In the genomic region with DNA sequence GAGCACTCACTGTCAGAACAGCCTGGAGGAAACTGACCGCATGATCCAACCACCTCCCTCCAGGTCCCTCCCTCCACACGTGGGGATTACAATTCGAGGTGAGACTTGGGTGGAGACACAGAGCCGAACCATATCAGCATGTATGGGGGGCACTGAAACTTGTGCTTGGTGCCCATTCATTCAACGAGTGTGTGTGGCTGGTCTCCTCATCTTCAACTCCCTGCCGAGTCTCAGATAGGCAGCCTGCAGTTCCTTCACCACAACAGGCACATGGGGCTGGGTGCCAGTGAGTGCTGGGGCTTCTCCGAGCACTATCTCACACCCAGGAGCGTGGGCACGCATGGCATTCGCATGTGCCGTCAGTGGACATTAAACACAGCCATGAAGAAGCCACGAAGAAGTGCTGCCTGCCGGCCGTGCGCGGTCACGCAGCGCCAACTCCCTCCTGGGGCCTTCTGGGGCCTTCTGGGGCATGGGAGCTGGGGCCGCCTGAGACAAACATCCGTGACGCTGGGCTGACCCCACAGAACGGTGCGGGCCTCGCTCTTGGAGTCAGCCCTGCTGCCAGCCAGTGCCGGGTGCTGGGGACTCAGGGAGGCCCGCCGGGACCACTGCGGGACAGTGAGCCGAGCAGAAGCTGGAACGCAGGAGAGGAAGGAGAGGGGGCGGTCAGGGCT, we compare ENCODE assay signal across 1 cellular context.
TF ChIP-seq lines count a peak whose summit lies in the region.

No MANE protein-coding gene starts in this region.

TF ChIP-seq in HepG2, 621 proteins besides CTCF, POLR2A, EP300 and RAD21 (continued from another document and continues in another):
- TF ChIP-seq HIVEP1 (CRISPR knock-in tag; IDR thresholded peaks at IDR 0.05) = 0 out of 2 replicates have a peak, but pooled peaks have one; percentile 20
- no peak for TF ChIP-seq ZNF17 (CRISPR knock-in tag; IDR thresholded peaks at IDR 0.05)
- no peak for TF ChIP-seq ZNF674 (CRISPR knock-in tag; IDR thresholded peaks at IDR 0.05; ENCODE audit: low read depth)
- TF ChIP-seq SNRNP70 (IDR thresholded peaks at IDR 0.05; ENCODE audit: low read depth, low read length) = no peak
- TF ChIP-seq CAMTA2 (CRISPR knock-in tag; IDR thresholded peaks at IDR 0.05; ENCODE audit: borderline replicate concordance) = 0 out of 2 replicates have a peak, but pooled peaks have one; percentile 3
- TF ChIP-seq, protein P1, sequence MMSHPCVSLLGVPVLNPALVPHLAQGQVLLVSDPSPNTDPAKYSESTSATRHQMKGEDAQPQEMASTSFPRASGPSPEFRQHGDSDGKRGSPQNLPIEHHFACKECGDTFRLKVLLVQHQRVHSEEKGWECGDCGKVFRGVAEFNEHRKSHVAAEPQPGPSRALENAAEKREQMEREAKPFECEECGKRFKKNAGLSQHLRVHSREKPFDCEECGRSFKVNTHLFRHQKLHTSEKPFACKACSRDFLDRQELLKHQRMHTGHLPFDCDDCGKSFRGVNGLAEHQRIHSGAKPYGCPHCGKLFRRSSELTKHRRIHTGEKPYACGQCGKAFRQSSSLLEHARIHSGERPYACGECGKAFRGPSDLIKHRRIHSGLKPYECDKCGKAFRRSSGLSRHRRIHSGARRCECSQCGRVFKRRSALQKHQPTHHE (CRISPR knock-in tag; IDR thresholded peaks at IDR 0.05; ENCODE audit: borderline replicate concordance) = no peak
- TF ChIP-seq FOXC1 (CRISPR knock-in tag; IDR thresholded peaks at IDR 0.05; ENCODE audit: borderline replicate concordance) = no peak
- no peak for TF ChIP-seq ZNF776 (CRISPR knock-in tag; IDR thresholded peaks at IDR 0.05)
- no peak for TF ChIP-seq ERF (CRISPR knock-in tag; IDR thresholded peaks at IDR 0.05)
- no peak for TF ChIP-seq ZBTB21 (CRISPR knock-in tag; IDR thresholded peaks at IDR 0.05)
- TF ChIP-seq, protein P2, sequence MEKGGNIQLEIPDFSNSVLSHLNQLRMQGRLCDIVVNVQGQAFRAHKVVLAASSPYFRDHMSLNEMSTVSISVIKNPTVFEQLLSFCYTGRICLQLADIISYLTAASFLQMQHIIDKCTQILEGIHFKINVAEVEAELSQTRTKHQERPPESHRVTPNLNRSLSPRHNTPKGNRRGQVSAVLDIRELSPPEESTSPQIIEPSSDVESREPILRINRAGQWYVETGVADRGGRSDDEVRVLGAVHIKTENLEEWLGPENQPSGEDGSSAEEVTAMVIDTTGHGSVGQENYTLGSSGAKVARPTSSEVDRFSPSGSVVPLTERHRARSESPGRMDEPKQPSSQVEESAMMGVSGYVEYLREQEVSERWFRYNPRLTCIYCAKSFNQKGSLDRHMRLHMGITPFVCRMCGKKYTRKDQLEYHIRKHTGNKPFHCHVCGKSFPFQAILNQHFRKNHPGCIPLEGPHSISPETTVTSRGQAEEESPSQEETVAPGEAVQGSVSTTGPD (CRISPR knock-in tag; IDR thresholded peaks at IDR 0.05) = no peak
- 0 out of 2 replicates have a peak, but pooled peaks have one; percentile 4 for TF ChIP-seq MEIS1 (CRISPR knock-in tag; IDR thresholded peaks at IDR 0.05; ENCODE audit: borderline replicate concordance)
- no peak for TF ChIP-seq NR2F1 (CRISPR knock-in tag; IDR thresholded peaks at IDR 0.05)
- no peak for TF ChIP-seq ZNF143 (CRISPR knock-in tag; IDR thresholded peaks at IDR 0.05)
- no peak for TF ChIP-seq ZMYM4 (CRISPR knock-in tag; IDR thresholded peaks at IDR 0.05)
- no peak for TF ChIP-seq REST (IDR thresholded peaks at IDR 0.05; ENCODE audit: borderline replicate concordance in 1 of 2, low read depth in 1 of 2, low read length in 2 of 2)
- TF ChIP-seq, protein P3, sequence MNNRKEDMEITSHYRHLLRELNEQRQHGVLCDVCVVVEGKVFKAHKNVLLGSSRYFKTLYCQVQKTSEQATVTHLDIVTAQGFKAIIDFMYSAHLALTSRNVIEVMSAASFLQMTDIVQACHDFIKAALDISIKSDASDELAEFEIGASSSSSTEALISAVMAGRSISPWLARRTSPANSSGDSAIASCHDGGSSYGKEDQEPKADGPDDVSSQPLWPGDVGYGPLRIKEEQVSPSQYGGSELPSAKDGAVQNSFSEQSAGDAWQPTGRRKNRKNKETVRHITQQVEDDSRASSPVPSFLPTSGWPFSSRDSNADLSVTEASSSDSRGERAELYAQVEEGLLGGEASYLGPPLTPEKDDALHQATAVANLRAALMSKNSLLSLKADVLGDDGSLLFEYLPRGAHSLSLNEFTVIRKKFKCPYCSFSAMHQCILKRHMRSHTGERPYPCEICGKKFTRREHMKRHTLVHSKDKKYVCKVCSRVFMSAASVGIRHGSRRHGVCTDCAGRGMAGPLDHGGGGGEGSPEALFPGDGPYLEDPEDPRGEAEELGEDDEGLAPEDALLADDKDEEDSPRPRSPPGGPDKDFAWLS (CRISPR knock-in tag; IDR thresholded peaks at IDR 0.05; ENCODE audit: borderline replicate concordance) = no peak
- no peak for TF ChIP-seq TMF1 (CRISPR knock-in tag; IDR thresholded peaks at IDR 0.05; ENCODE audit: low read depth)
- no peak for TF ChIP-seq ZFP90 (CRISPR knock-in tag; IDR thresholded peaks at IDR 0.05; ENCODE audit: borderline replicate concordance)
- no peak for TF ChIP-seq AHR (CRISPR knock-in tag; IDR thresholded peaks at IDR 0.05)
- no peak for TF ChIP-seq ZNF775 (CRISPR knock-in tag; IDR thresholded peaks at IDR 0.05; ENCODE audit: borderline replicate concordance)
- peak; percentile 31; the same call in 1 of the 2 replicates for TF ChIP-seq ZNF563 (CRISPR knock-in tag; IDR thresholded peaks at IDR 0.05)
- no peak; the same call in 1 of the 2 replicates for TF ChIP-seq HMG20B (CRISPR knock-in tag; conservative IDR thresholded peaks at IDR 0.05)
- TF ChIP-seq ZIK1 (CRISPR knock-in tag; IDR thresholded peaks at IDR 0.05; ENCODE audit: borderline replicate concordance, low read depth) = no peak
- no peak for TF ChIP-seq ZNF431 (CRISPR knock-in tag; IDR thresholded peaks at IDR 0.05; ENCODE audit: borderline replicate concordance, low read depth)
- TF ChIP-seq ZNF547 (CRISPR knock-in tag; IDR thresholded peaks at IDR 0.05) = peak; percentile 8; the same call in 1 of the 2 replicates
- TF ChIP-seq TBP (CRISPR knock-in tag; IDR thresholded peaks at IDR 0.05) = no peak
- TF ChIP-seq SAFB2 (CRISPR knock-in tag; IDR thresholded peaks at IDR 0.05; ENCODE audit: borderline replicate concordance, low read depth) = 0 out of 2 replicates have a peak, but pooled peaks have one; percentile 11
- TF ChIP-seq ZNF432 (CRISPR knock-in tag; IDR thresholded peaks at IDR 0.05; ENCODE audit: borderline replicate concordance) = peak; percentile 93; the same call in 1 of the 2 replicates
- TF ChIP-seq MTERF4 (CRISPR knock-in tag; IDR thresholded peaks at IDR 0.05) = peak; percentile 76
- TF ChIP-seq, protein P4, sequence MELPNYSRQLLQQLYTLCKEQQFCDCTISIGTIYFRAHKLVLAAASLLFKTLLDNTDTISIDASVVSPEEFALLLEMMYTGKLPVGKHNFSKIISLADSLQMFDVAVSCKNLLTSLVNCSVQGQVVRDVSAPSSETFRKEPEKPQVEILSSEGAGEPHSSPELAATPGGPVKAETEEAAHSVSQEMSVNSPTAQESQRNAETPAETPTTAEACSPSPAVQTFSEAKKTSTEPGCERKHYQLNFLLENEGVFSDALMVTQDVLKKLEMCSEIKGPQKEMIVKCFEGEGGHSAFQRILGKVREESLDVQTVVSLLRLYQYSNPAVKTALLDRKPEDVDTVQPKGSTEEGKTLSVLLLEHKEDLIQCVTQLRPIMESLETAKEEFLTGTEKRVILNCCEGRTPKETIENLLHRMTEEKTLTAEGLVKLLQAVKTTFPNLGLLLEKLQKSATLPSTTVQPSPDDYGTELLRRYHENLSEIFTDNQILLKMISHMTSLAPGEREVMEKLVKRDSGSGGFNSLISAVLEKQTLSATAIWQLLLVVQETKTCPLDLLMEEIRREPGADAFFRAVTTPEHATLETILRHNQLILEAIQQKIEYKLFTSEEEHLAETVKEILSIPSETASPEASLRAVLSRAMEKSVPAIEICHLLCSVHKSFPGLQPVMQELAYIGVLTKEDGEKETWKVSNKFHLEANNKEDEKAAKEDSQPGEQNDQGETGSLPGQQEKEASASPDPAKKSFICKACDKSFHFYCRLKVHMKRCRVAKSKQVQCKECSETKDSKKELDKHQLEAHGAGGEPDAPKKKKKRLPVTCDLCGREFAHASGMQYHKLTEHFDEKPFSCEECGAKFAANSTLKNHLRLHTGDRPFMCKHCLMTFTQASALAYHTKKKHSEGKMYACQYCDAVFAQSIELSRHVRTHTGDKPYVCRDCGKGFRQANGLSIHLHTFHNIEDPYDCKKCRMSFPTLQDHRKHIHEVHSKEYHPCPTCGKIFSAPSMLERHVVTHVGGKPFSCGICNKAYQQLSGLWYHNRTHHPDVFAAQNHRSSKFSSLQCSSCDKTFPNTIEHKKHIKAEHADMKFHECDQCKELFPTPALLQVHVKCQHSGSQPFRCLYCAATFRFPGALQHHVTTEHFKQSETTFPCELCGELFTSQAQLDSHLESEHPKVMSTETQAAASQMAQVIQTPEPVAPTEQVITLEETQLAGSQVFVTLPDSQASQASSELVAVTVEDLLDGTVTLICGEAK (IDR thresholded peaks at IDR 0.05) = no peak
- TF ChIP-seq, protein P4 (CRISPR knock-in tag; IDR thresholded peaks at IDR 0.05) = no peak; the same call in 1 of the 2 replicates
- TF ChIP-seq IRF9 (CRISPR knock-in tag; IDR thresholded peaks at IDR 0.05; ENCODE audit: borderline replicate concordance) = peak; percentile 9; the same call in 1 of the 2 replicates
- no peak for TF ChIP-seq PHF8 (CRISPR knock-in tag; IDR thresholded peaks at IDR 0.05)
- TF ChIP-seq ZFP62 (CRISPR knock-in tag; IDR thresholded peaks at IDR 0.05) = 0 out of 2 replicates have a peak, but pooled peaks have one; percentile 70
- TF ChIP-seq, protein P5, sequence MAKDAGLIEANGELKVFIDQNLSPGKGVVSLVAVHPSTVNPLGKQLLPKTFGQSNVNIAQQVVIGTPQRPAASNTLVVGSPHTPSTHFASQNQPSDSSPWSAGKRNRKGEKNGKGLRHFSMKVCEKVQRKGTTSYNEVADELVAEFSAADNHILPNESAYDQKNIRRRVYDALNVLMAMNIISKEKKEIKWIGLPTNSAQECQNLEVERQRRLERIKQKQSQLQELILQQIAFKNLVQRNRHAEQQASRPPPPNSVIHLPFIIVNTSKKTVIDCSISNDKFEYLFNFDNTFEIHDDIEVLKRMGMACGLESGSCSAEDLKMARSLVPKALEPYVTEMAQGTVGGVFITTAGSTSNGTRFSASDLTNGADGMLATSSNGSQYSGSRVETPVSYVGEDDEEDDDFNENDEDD (CRISPR knock-in tag; IDR thresholded peaks at IDR 0.05; ENCODE audit: borderline replicate concordance) = no peak
- peak; percentile 17; the same call in 1 of the 2 replicates for TF ChIP-seq ZNF251 (CRISPR knock-in tag; IDR thresholded peaks at IDR 0.05)
